8 cellular contexts compared by ENCODE assay signal in the genomic region with DNA sequence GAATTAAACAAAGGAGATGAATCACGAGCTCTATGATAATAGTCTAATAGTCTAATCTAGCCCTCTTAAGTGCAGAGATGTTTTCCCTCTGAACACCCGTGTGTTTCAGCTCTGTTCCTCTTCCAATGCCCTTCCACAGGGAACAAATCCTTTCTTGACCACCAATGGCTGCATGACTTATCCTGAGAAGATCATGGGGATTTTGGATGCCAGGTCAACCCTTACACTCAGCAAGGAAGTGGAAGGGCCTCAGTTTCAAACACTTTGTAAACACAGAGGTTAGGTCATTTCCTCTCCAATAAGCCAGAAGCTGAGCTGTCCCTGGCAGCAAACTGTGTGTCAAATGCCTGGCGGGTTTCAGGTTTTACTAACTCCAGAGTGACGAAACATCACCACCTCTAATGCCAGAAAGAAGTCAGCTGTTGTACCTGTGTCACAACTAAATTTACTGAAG.
A peak's percentile ranks its signal among the peaks of the same experiment; 100 is the strongest.
DNase-seq lines count a peak whose midpoint lies in the region; ATAC-seq and TF ChIP-seq lines count a peak whose summit lies in the region.

No MANE protein-coding gene starts in this region.

- H3K4me1 Mint-ChIP-seq in natural killer cell treated with Interleukin-12 subunit alpha and Interleukin-12 subunit beta and Interleukin-15 and Interleukin-18, amount 100 ng/mL, for 72 hours (ENCODE audit: low read depth in 2 of 2) = peaks cover 0 to 3% of the 10 kb centered on the region in 2 donors
- no peaks in the 10 kb centered on the region for H3K4me1 Mint-ChIP-seq in natural killer cell
- peaks cover 23% of the 10 kb centered on the region for H3K4me1 Mint-ChIP-seq in activated T-helper 1 cell treated with anti-CD3 and anti-CD28 coated beads, Interleukin-12 subunit alpha, Interleukin-12 subunit beta, Interleukin-2, Interleukin-4 antibody, amounts not matched to agents 30 ng/mL and 10 ng/mL and 1 ng/mL, durations not matched to agents 14 hours and 24 hours and 36 hours (ENCODE audit: low read depth)

- no peaks in the 10 kb centered on the region for H3K36me3 Mint-ChIP-seq in natural killer cell treated with Interleukin-12 subunit alpha and Interleukin-12 subunit beta and Interleukin-15 and Interleukin-18, amount 100 ng/mL, for 72 hours
- no peaks in the 10 kb centered on the region for H3K36me3 Mint-ChIP-seq in natural killer cell
- peaks cover 2% of the 10 kb centered on the region for H3K36me3 Mint-ChIP-seq in activated T-helper 1 cell treated with anti-CD3 and anti-CD28 coated beads, Interleukin-12 subunit alpha, Interleukin-12 subunit beta, Interleukin-2, Interleukin-4 antibody, amounts not matched to agents 30 ng/mL and 10 ng/mL and 1 ng/mL, durations not matched to agents 14 hours and 24 hours and 36 hours (ENCODE audit: low read depth)

- intact Hi-C loops in natural killer cell (cut with micrococcal nuclease) = no loop called here
- intact Hi-C loops in activated T-helper 1 cell treated with anti-CD3 and anti-CD28 coated beads, Interleukin-12 subunit alpha, Interleukin-12 subunit beta, Interleukin-2, Interleukin-4 antibody, amounts not matched to agents 30 ng/mL and 10 ng/mL and 1 ng/mL, durations not matched to agents 14 hours and 24 hours and 36 hours (cut with micrococcal nuclease) = no loop called here

- no peaks in the 10 kb centered on the region for H3K9me3 ChIP-seq in right atrium auricular region

- TF ChIP-seq CTCF in natural killer cell (IDR thresholded peaks at IDR 0.05) = no peak
- TF ChIP-seq CTCF in right atrium auricular region (IDR thresholded peaks at IDR 0.05) = no peak

- no peaks in the 10 kb centered on the region for H3K36me3 ChIP-seq in right atrium auricular region

- no peak overlapping the region for H3K4me3 Mint-ChIP-seq in natural killer cell treated with Interleukin-12 subunit alpha and Interleukin-12 subunit beta and Interleukin-15 and Interleukin-18, amount 100 ng/mL, for 72 hours
- H3K4me3 Mint-ChIP-seq in natural killer cell = no peak overlapping the region
- no peak overlapping the region for H3K4me3 Mint-ChIP-seq in activated T-helper 1 cell treated with anti-CD3 and anti-CD28 coated beads, Interleukin-12 subunit alpha, Interleukin-12 subunit beta, Interleukin-2, Interleukin-4 antibody, amounts not matched to agents 30 ng/mL and 10 ng/mL and 1 ng/mL, durations not matched to agents 14 hours and 24 hours and 36 hours

- peak; percentile 48 to 49 for ATAC-seq in natural killer cell treated with Interleukin-12 subunit alpha and Interleukin-12 subunit beta and Interleukin-15 and Interleukin-18, amount 100 ng/mL, for 72 hours
- ATAC-seq in natural killer cell (no peak), HG02798 (IDR thresholded peaks at IDR 0.05; ENCODE audit: poor library complexity, unreplicated experiment) (no peak)

- H3K27me3 ChIP-seq in right atrium auricular region = no peaks in the 10 kb centered on the region

- H3K27me3 Mint-ChIP-seq in natural killer cell treated with Interleukin-12 subunit alpha and Interleukin-12 subunit beta and Interleukin-15 and Interleukin-18, amount 100 ng/mL, for 72 hours = no peaks in the 10 kb centered on the region
- peaks cover 0 to 3% of the 10 kb centered on the region in 2 donors for H3K27me3 Mint-ChIP-seq in natural killer cell (ENCODE audit: low read depth in 2 of 2)
- H3K27me3 Mint-ChIP-seq in activated T-helper 1 cell treated with anti-CD3 and anti-CD28 coated beads, Interleukin-12 subunit alpha, Interleukin-12 subunit beta, Interleukin-2, Interleukin-4 antibody, amounts not matched to agents 30 ng/mL and 10 ng/mL and 1 ng/mL, durations not matched to agents 14 hours and 24 hours and 36 hours (ENCODE audit: insufficient read depth) = no peaks in the 10 kb centered on the region

- no peak overlapping the region for H3K4me3 ChIP-seq in right atrium auricular region

- H3K9me3 Mint-ChIP-seq in natural killer cell treated with Interleukin-12 subunit alpha and Interleukin-12 subunit beta and Interleukin-15 and Interleukin-18, amount 100 ng/mL, for 72 hours = no peaks in the 10 kb centered on the region
- H3K9me3 Mint-ChIP-seq in natural killer cell = no peaks in the 10 kb centered on the region
- H3K9me3 Mint-ChIP-seq in activated T-helper 1 cell treated with anti-CD3 and anti-CD28 coated beads, Interleukin-12 subunit alpha, Interleukin-12 subunit beta, Interleukin-2, Interleukin-4 antibody, amounts not matched to agents 30 ng/mL and 10 ng/mL and 1 ng/mL, durations not matched to agents 14 hours and 24 hours and 36 hours = peaks cover 3% of the 10 kb centered on the region

- peaks cover 0 to 40% of the 10 kb centered on the region in 2 donors for H3K4me1 ChIP-seq in right atrium auricular region

- no peak for DNase-seq in natural killer cell treated with Interleukin-12 subunit alpha and Interleukin-12 subunit beta and Interleukin-15 and Interleukin-18, amount 100 ng/mL, for 72 hours (ENCODE audit: low spot score)
- DNase-seq in natural killer cell (no peak), right atrium auricular region (ENCODE audit: low spot score) (peak; percentile 93), substantia nigra (lab: John Stamatoyannopoulos, UW) (peak in 1 of 49 donors; percentile 31), nucleus accumbens (lab: John Stamatoyannopoulos, UW) (no peak)
- DNase-seq in activated T-helper 1 cell treated with anti-CD3 and anti-CD28 coated beads, Interleukin-12 subunit alpha, Interleukin-12 subunit beta, Interleukin-2, Interleukin-4 antibody, amounts not matched to agents 30 ng/mL and 10 ng/mL and 1 ng/mL, durations not matched to agents 14 hours and 24 hours and 36 hours (ENCODE audit: low spot score) = peak; percentile 27
- no peak for DNase-seq in activated effector memory CD4-positive, alpha-beta T cell treated with Interleukin-2 at 50 U/mL for 16 hours

- H3K27ac ChIP-seq in right atrium auricular region (peak overlapping the region; percentile 71 to 85), substantia nigra (ENCODE audit: low read depth, low read length, poor library complexity, severe bottlenecking) (peak overlapping the region; percentile 55)

- H3K27ac Mint-ChIP-seq in natural killer cell treated with Interleukin-12 subunit alpha and Interleukin-12 subunit beta and Interleukin-15 and Interleukin-18, amount 100 ng/mL, for 72 hours = peak overlapping the region in 1 of 2 donors; percentile 48
- H3K27ac Mint-ChIP-seq in natural killer cell = no peak overlapping the region
- peak overlapping the region; percentile 68 for H3K27ac Mint-ChIP-seq in activated T-helper 1 cell treated with anti-CD3 and anti-CD28 coated beads, Interleukin-12 subunit alpha, Interleukin-12 subunit beta, Interleukin-2, Interleukin-4 antibody, amounts not matched to agents 30 ng/mL and 10 ng/mL and 1 ng/mL, durations not matched to agents 14 hours and 24 hours and 36 hours

Comparison
In these comparisons a context has a peak if more than half of its experiments do, and no peak if none do; other contexts are left out.
1. ATAC-seq: peak in natural killer cell treated with Interleukin-12 subunit alpha and Interleukin-12 subunit beta and Interleukin-15 and Interleukin-18, amount 100 ng/mL, for 72 hours (2 of 2); none in natural killer cell (0 of 3) and HG02798 (single experiment).
2. DNase-seq: peak in activated T-helper 1 cell treated with anti-CD3 and anti-CD28 coated beads, Interleukin-12 subunit alpha, Interleukin-12 subunit beta, Interleukin-2, Interleukin-4 antibody, amounts not matched to agents 30 ng/mL and 10 ng/mL and 1 ng/mL, durations not matched to agents 14 hours and 24 hours and 36 hours (single experiment) and right atrium auricular region (single experiment); none in natural killer cell treated with Interleukin-12 subunit alpha and Interleukin-12 subunit beta and Interleukin-15 and Interleukin-18, amount 100 ng/mL, for 72 hours (single experiment), natural killer cell (single experiment), activated effector memory CD4-positive, alpha-beta T cell treated with Interleukin-2 at 50 U/mL for 16 hours (single experiment) and nucleus accumbens (0 of 56).